Comparison of ENCODE assay signal across 8 cellular contexts in the genomic region with DNA sequence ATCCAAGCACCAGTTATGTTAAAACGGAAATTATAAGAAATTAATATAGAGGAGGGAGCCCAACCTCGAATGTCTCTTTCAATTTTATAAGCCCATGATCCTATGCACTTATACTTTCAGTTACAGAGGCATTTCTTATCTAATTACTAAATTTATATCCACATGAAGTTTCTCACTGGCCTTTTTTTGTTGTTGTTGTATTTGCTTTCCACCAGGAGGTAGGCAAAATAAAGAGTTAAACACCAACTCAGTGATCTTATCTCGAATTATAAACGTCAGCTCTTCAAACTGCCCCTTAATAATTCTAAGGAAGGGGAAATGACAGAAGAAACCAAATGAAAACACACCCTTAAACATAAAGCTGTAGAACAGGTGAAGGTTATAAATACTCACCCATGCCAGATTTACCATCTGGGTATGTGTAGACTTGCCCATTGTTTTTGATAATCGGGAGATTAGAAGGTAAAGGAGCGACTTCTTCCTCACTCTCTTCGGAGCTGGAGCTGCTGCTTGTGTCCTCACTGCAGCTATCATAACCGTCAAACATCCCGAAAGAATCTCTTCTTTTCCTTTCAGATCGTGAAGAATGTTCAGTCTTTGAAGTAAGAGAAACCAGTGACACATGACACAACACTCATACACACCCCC. TPM values are rescaled to one million over a fixed set of nuclear protein-coding genes. Genes with fewer than 3 reads are reported as not detected.
DNase-seq lines count a peak whose midpoint lies in the region; ATAC-seq and TF ChIP-seq lines count a peak whose summit lies in the region.
"Had no signal": no experiment of that assay in that cellular context is flagged by ENCODE, and none has a peak within 500 bp of the region (broad histone marks: within the 10 kb centered on the region; RNA-seq: fewer than 3 reads in every experiment).

No MANE protein-coding gene starts in this region.

- H3K79me2 ChIP-seq in Karpas-422 (ENCODE audit: low read length) = peaks cover 78% of the 10 kb centered on the region

- CTCF ChIA-PET in CD8-positive, alpha-beta T cell (lab: Charles Lee) = no interaction called here
- CTCF ChIA-PET in naive thymus-derived CD4-positive, alpha-beta T cell (lab: Charles Lee) = interaction anchor here (0.8 kb wide), 1 partner anchor 71 kb away, joined by 3 read pairs; the partner anchor contains the start of gene NME1

- H3K36me3 ChIP-seq in CD8-positive, alpha-beta T cell (ENCODE audit: insufficient read depth, low read length) = no peaks in the 10 kb centered on the region
- H3K36me3 ChIP-seq in Karpas-422 (ENCODE audit: insufficient read depth, low read length) (peaks cover 25% of the 10 kb centered on the region; the same call in 1 of the 2 replicates), ascending aorta (peaks cover 14 to 22% of the 10 kb centered on the region in 2 donors)
- peaks cover 0 to 32% (median 5%) of the 10 kb centered on the region in 3 experiments for H3K36me3 ChIP-seq in naive thymus-derived CD4-positive, alpha-beta T cell (ENCODE audit: control insufficient read depth in 2 of 3, insufficient read depth in 3 of 3, low read length in 3 of 3)

- H3K27ac ChIP-seq in CD8-positive, alpha-beta T cell (ENCODE audit: low read depth, low read length) = no peak overlapping the region
- H3K27ac ChIP-seq in Karpas-422 (ENCODE audit: low read length) (peak overlapping the region; percentile 44; the same call in 1 of the 2 replicates), ascending aorta (peak overlapping the region; percentile 20 to 40)
- H3K27ac ChIP-seq in naive thymus-derived CD4-positive, alpha-beta T cell (ENCODE audit: low read depth, low read length) = no peak overlapping the region

- peak overlapping the region; percentile 0 for H3K27ac Mint-ChIP-seq in CD8-positive, alpha-beta T cell
- peak overlapping the region in 7 of 9 donors; percentile 3 to 42 (median 19) for H3K27ac Mint-ChIP-seq in naive thymus-derived CD4-positive, alpha-beta T cell

- H2AFZ ChIP-seq in Karpas-422 (ENCODE audit: low read length) = no peak overlapping the region

- TF ChIP-seq CTCF in CD8-positive, alpha-beta T cell (IDR thresholded peaks at IDR 0.05) = no peak
- TF ChIP-seq CTCF in ascending aorta (IDR thresholded peaks at IDR 0.05) = no peak

- no peak overlapping the region for H3K4me3 Mint-ChIP-seq in CD8-positive, alpha-beta T cell
- H3K4me3 Mint-ChIP-seq in naive thymus-derived CD4-positive, alpha-beta T cell = no peak overlapping the region

- peak overlapping the region; percentile 24 for H3K4me2 ChIP-seq in Karpas-422 (ENCODE audit: low read depth, low read length, poor library complexity, severe bottlenecking)

- no peak for DNase-seq in CD8-positive, alpha-beta T cell
- DNase-seq in Karpas-422 (no peak), ascending aorta (ENCODE audit: low spot score in 2 of 2) (no peak)
- no peak for DNase-seq in naive thymus-derived CD4-positive, alpha-beta T cell
- no peak for DNase-seq in effector CD4-positive, alpha-beta T cell

- no peaks in the 10 kb centered on the region for H3K9me3 Mint-ChIP-seq in CD8-positive, alpha-beta T cell
- no peaks in the 10 kb centered on the region for H3K9me3 Mint-ChIP-seq in naive thymus-derived CD4-positive, alpha-beta T cell

- H4K20me1 ChIP-seq in Karpas-422 (ENCODE audit: insufficient read depth, low read depth, low read length) = no peaks in the 10 kb centered on the region

- H3K27me3 ChIP-seq in CD8-positive, alpha-beta T cell (ENCODE audit: insufficient read depth, low read length) = no peaks in the 10 kb centered on the region
- H3K27me3 ChIP-seq in Karpas-422 (ENCODE audit: low read length) (no peaks in the 10 kb centered on the region), ascending aorta (no peaks in the 10 kb centered on the region)
- no peaks in the 10 kb centered on the region for H3K27me3 ChIP-seq in naive thymus-derived CD4-positive, alpha-beta T cell (ENCODE audit: control insufficient read depth in 2 of 2, insufficient read depth in 2 of 2, low read length in 2 of 2)
- H3K27me3 ChIP-seq: tibial nerve had no signal

- no peaks in the 10 kb centered on the region for H3K9me3 ChIP-seq in CD8-positive, alpha-beta T cell (ENCODE audit: low read length)
- H3K9me3 ChIP-seq in Karpas-422 (ENCODE audit: low read length) (no peaks in the 10 kb centered on the region), ascending aorta (no peaks in the 10 kb centered on the region)
- no peaks in the 10 kb centered on the region for H3K9me3 ChIP-seq in naive thymus-derived CD4-positive, alpha-beta T cell (ENCODE audit: control insufficient read depth in 2 of 3, low read length in 3 of 3)
- H3K9me3 ChIP-seq: tibial nerve had no signal

- POLR2A ChIA-PET in CD8-positive, alpha-beta T cell (lab: Charles Lee) = interaction anchor here (0.7 kb wide), 1 partner anchor 16 kb away, joined by 3 read pairs; no protein-coding TSS in a partner anchor
- POLR2A ChIA-PET in naive thymus-derived CD4-positive, alpha-beta T cell (lab: Charles Lee) = interaction anchor here (1.0 kb wide), 1 partner anchor 29 kb away, joined by 4 read pairs; no protein-coding TSS in a partner anchor

- no peaks in the 10 kb centered on the region for H3K27me3 Mint-ChIP-seq in CD8-positive, alpha-beta T cell (ENCODE audit: low read depth)
- no peaks in the 10 kb centered on the region for H3K27me3 Mint-ChIP-seq in naive thymus-derived CD4-positive, alpha-beta T cell

- no peak overlapping the region for H3K9ac ChIP-seq in Karpas-422 (ENCODE audit: low read length)

- no peaks in the 10 kb centered on the region for H3K4me1 ChIP-seq in CD8-positive, alpha-beta T cell (ENCODE audit: insufficient read depth, low read length)
- peaks cover 23% of the 10 kb centered on the region for H3K4me1 ChIP-seq in Karpas-422 (ENCODE audit: low read length)
- H3K4me1 ChIP-seq in ascending aorta = no peaks in the 10 kb centered on the region
- no peaks in the 10 kb centered on the region for H3K4me1 ChIP-seq in naive thymus-derived CD4-positive, alpha-beta T cell (ENCODE audit: control insufficient read depth in 2 of 2, insufficient read depth in 2 of 2, low read length in 2 of 2)

- intact Hi-C loops in CD8-positive, alpha-beta T cell (cut with DNase I, micrococcal nuclease) = no loop called here
- intact Hi-C loops in ascending aorta (cut with DNase I) = no loop called here
- intact Hi-C loops in naive thymus-derived CD4-positive, alpha-beta T cell (cut with micrococcal nuclease) = no loop called here

- no peak overlapping the region for H3K4me3 ChIP-seq in CD8-positive, alpha-beta T cell (ENCODE audit: low read depth, low read length)
- H3K4me3 ChIP-seq in Karpas-422 (ENCODE audit: low read length) (no peak overlapping the region), ascending aorta (no peak overlapping the region)
- H3K4me3 ChIP-seq in naive thymus-derived CD4-positive, alpha-beta T cell (ENCODE audit: low read length) = no peak overlapping the region
- H3K4me3 ChIP-seq: tibial nerve had no signal

- H3K4me1 Mint-ChIP-seq in CD8-positive, alpha-beta T cell (ENCODE audit: low read depth) = peaks cover 20% of the 10 kb centered on the region
- peaks cover 10 to 34% (median 27%) of the 10 kb centered on the region in 7 donors for H3K4me1 Mint-ChIP-seq in naive thymus-derived CD4-positive, alpha-beta T cell

- ATAC-seq in CD8-positive, alpha-beta T cell = no peak
- no peak for ATAC-seq in naive thymus-derived CD4-positive, alpha-beta T cell
- ATAC-seq in activated CD4-positive, CD25-positive, alpha-beta regulatory T cell treated with anti-CD3 and anti-CD28 coated beads, Interleukin-2, amount 50 U/mL, for 24 hours = no peak
- no peak for ATAC-seq in GM18511 (IDR thresholded peaks at IDR 0.05; ENCODE audit: unreplicated experiment)

- peaks cover 43% of the 10 kb centered on the region for H3K36me3 Mint-ChIP-seq in CD8-positive, alpha-beta T cell
- H3K36me3 Mint-ChIP-seq in naive thymus-derived CD4-positive, alpha-beta T cell = peaks cover 6 to 32% (median 10%) of the 10 kb centered on the region in 5 donors

- H3K9me2 ChIP-seq in Karpas-422 (replicated peaks; ENCODE audit: insufficient read depth, low read length) = no peaks in the 10 kb centered on the region

RNA-seq across cellular contexts. Expression of gene MBTD1, which starts 35.1 kb away (rescaled TPM):
- 10 to 100 TPM; 23.7 to 24.7 TPM for total RNA-seq in CD8-positive, alpha-beta T cell
- 28.5 and 41.3 TPM in 2 replicates for total RNA-seq in Karpas-422 (2014; rRNA removed; shearing (Covaris generic); ENCODE audit: low replicate concordance)
- 3.6 TPM for total RNA-seq in ascending aorta
- 10 to 100 TPM; 16.9 to 35.8 (median 28.9) TPM for total RNA-seq in naive thymus-derived CD4-positive, alpha-beta T cell
- polyA plus RNA-seq in naive thymus-derived CD4-positive, alpha-beta T cell = 1 to 10 TPM; 7.0 to 8.3 TPM

RNA-seq across cellular contexts. Expression of gene UTP18, which starts 35.6 kb away (rescaled TPM):
- 10 to 100 TPM; 53.5 to 59.8 TPM for total RNA-seq in CD8-positive, alpha-beta T cell
- total RNA-seq in Karpas-422 (2014; rRNA removed; shearing (Covaris generic); ENCODE audit: low replicate concordance) = 33.7 and 50.8 TPM in 2 replicates
- 1.8 TPM for total RNA-seq in ascending aorta
- 10 to 100 TPM; 31.1 to 46.2 (median 45.5) TPM for total RNA-seq in naive thymus-derived CD4-positive, alpha-beta T cell
- polyA plus RNA-seq in naive thymus-derived CD4-positive, alpha-beta T cell = 10 to 100 TPM; 51.5 to 71.6 TPM

RNA-seq across cellular contexts. Expression of gene NME2, which starts 58.5 kb away (rescaled TPM):
- 100 to 1,000 TPM; 165 to 168 TPM for total RNA-seq in CD8-positive, alpha-beta T cell
- 737 and 848 TPM in 2 replicates for total RNA-seq in Karpas-422 (2014; rRNA removed; shearing (Covaris generic); ENCODE audit: low replicate concordance)
- 638 TPM for total RNA-seq in ascending aorta
- 100 to 1,000 TPM; 133 to 457 (median 179) TPM for total RNA-seq in naive thymus-derived CD4-positive, alpha-beta T cell
- 100 to 1,000 TPM; 255 to 280 TPM for polyA plus RNA-seq in naive thymus-derived CD4-positive, alpha-beta T cell

Comparison
In these comparisons a context has a peak if more than half of its experiments do, and no peak if none do; other contexts are left out.
1. H3K27ac ChIP-seq: peak in Karpas-422 (single experiment) and ascending aorta (2 of 2); none in CD8-positive, alpha-beta T cell (single experiment) and naive thymus-derived CD4-positive, alpha-beta T cell (single experiment).
2. RNA of gene UTP18, which starts 35.6 kb away (total RNA-seq): 53.5 to 59.8 TPM in CD8-positive, alpha-beta T cell, 33.7 to 50.8 TPM in Karpas-422 and 31.1 to 46.2 TPM in naive thymus-derived CD4-positive, alpha-beta T cell; 1.8 TPM in ascending aorta (single experiment); every median in the first group is over 10 times any median in the second.